32 cellular contexts compared by ENCODE assay signal in the genomic region with DNA sequence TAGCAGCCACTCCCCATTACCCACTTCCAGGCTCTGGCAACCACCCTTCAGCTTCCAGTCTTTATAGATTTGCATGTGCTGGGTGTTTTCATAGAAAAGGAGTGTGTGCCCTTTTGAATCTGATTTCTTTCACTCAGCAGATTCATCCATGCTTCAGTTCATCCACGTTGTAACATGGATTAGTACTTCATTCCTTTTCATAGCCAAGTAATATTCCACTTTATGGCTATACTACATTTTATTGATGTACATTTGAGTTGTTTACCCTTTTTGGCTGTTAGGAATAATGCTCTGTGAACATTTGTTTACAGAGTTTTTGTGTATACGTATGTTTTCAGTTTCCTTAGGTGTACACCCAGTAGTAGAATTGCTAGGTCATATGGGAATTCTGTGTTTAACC.
DNase-seq lines count a peak whose midpoint lies in the region; ATAC-seq, FAIRE-seq and TF ChIP-seq lines count a peak whose summit lies in the region.
"Had no signal": no experiment of that assay in that cellular context is flagged by ENCODE, and none has a peak within 500 bp of the region (broad histone marks: within the 10 kb centered on the region; RNA-seq: fewer than 3 reads in every experiment).

No MANE protein-coding gene starts in this region.

- intact Hi-C loops in K562 (cut with micrococcal nuclease): no loop called here

- TF ChIP-seq EP300 in K562 (IDR thresholded peaks at IDR 0.05; ENCODE audit: low read length): no peak

- H3K9me3 ChIP-seq in HEK293 (ENCODE audit: control insufficient read depth, insufficient read depth, low read depth, low read length) (no peaks in the 10 kb centered on the region), K562 (replicated peaks; ENCODE audit: control insufficient read depth, insufficient read depth, low read depth, low read length) (no peaks in the 10 kb centered on the region)
- H3K9me3 ChIP-seq: A549; BE2C; BLaER1; BLaER1 treated with 17β-estradiol and CSF1 and Interleukin-3, amounts not matched to agents 10 nM and 100 nM; Caco-2 had no signal

- TF ChIP-seq RAD21 in K562 (CRISPR knock-in tag; conservative IDR thresholded peaks at IDR 0.05 in 1 of 2, IDR thresholded peaks at IDR 0.05 in 1 of 2): no peak

- no peaks in the 10 kb centered on the region for H3K36me3 ChIP-seq in HEK293 (ENCODE audit: control insufficient read depth in 2 of 2, insufficient read depth in 1 of 2, low read length in 2 of 2)
- H3K36me3 ChIP-seq in K562 (ENCODE audit: control insufficient read depth, insufficient read depth, low read length): no peaks in the 10 kb centered on the region
- H3K36me3 ChIP-seq: BE2C; BLaER1; BLaER1 treated with 17β-estradiol and CSF1 and Interleukin-3, amounts not matched to agents 10 nM and 100 nM had no signal

- CTCF ChIA-PET in HEK293 (lab: Yijun Ruan, JAX) (interaction anchor here (0.7 to 2.0 kb wide), 3 partner anchors 9 to 139 kb away, joined by 4 to 7 read pairs (median 5); no protein-coding TSS in a partner anchor), K562 (lab: Yijun Ruan, JAX; ENCODE audit: low intra/inter-chr PET ratio) (no interaction called here)

- WGBS in K562 (ENCODE audit: insufficient coverage, low coverage, missing lambda C conversion rate): 0% methylated on average over 2 of the region's 2 CpGs

- H3K9ac ChIP-seq in K562 (ENCODE audit: insufficient read depth in 1 of 2, low read depth in 2 of 2, low read length in 2 of 2): no peak overlapping the region
- H3K9ac ChIP-seq: BLaER1; BLaER1 treated with 17β-estradiol and CSF1 and Interleukin-3, amounts not matched to agents 10 nM and 100 nM had no signal

- H3K27me3 ChIP-seq in K562 (ENCODE audit: control insufficient read depth in 2 of 2, insufficient read depth in 2 of 2, low read length in 2 of 2): peaks cover 30 to 59% of the 10 kb centered on the region in 2 experiments
- H3K27me3 ChIP-seq: BE2C; BLaER1; BLaER1 treated with 17β-estradiol and CSF1 and Interleukin-3, amounts not matched to agents 10 nM and 100 nM had no signal

- H3K27ac ChIP-seq in HEK293 (ENCODE audit: extremely low read depth, low read depth, low read length): no peak overlapping the region
- no peak overlapping the region for H3K27ac ChIP-seq in K562 (ENCODE audit: extremely low read depth, low read depth, low read length)
- H3K27ac ChIP-seq: 22Rv1; A549; BLaER1; BLaER1 treated with 17β-estradiol and CSF1 and Interleukin-3, amounts not matched to agents 10 nM and 100 nM; C4-2B had no signal

- H3K79me2 ChIP-seq in K562 (ENCODE audit: control insufficient read depth, insufficient read depth, low read length): no peaks in the 10 kb centered on the region

- H4K20me1 ChIP-seq in K562 (replicated peaks; ENCODE audit: control insufficient read depth, insufficient read depth, low read length): no peaks in the 10 kb centered on the region
- H4K20me1 ChIP-seq: BLaER1; BLaER1 treated with 17β-estradiol and CSF1 and Interleukin-3, amounts not matched to agents 10 nM and 100 nM had no signal

- TF ChIP-seq CTCF in D721Med (IDR thresholded peaks at IDR 0.05; ENCODE audit: insufficient read depth, missing control alignments) (no peak), HEK293 (tag by site-specific recombination; IDR thresholded peaks at IDR 0.05) (no peak), K562 (IDR thresholded peaks at IDR 0.05 in 2 of 3, conservative IDR thresholded peaks at IDR 0.05 in 1 of 3; ENCODE audit: insufficient read depth in 2 of 3, low read depth in 1 of 3, low read length in 3 of 3) (no peak)

- H3K4me2 ChIP-seq in K562 (ENCODE audit: insufficient read depth, low read length): no peak overlapping the region
- H3K4me2 ChIP-seq: A549; BLaER1; BLaER1 treated with 17β-estradiol and CSF1 and Interleukin-3, amounts not matched to agents 10 nM and 100 nM had no signal

- DNase-seq in D721Med (ENCODE audit: insufficient read length, low spot score) (no peak), K562 (ENCODE audit: extremely low read depth in 1 of 4, low spot score in 3 of 4) (no peak), MV-4-11 (lab: John Stamatoyannopoulos, UW) (no peak), RKO (ENCODE audit: low spot score) (no peak)
- DNase-seq: 8988T; ACHN; AML-193; BE2C; C1 segment of cervical spinal cord; Caco-2; Calu3; CD4-positive, alpha-beta memory T cell; CD4-positive, alpha-beta T cell; CD4-positive, CD25-positive, alpha-beta regulatory T cell; CD8-positive, alpha-beta memory T cell; CD8-positive, alpha-beta T cell; COR-L47; DMS 273 treated with DMSO at 0.1 percent for 48 hours; DMS153; DMS53; DMS79; DMS79 treated with DMSO at 0.1 percent for 48 hours; DND-41; EL had no signal

- no peak overlapping the region for H2AFZ ChIP-seq in K562 (ENCODE audit: low read depth, low read length)

- TF ChIP-seq POLR2A in K562 (conservative IDR thresholded peaks at IDR 0.05): no peak

- H3K4me1 ChIP-seq in HEK293 (ENCODE audit: control insufficient read depth, insufficient read depth, low read length) (no peaks in the 10 kb centered on the region), K562 (replicated peaks in 1 of 2; ENCODE audit: control insufficient read depth in 2 of 2, insufficient read depth in 2 of 2, low read length in 2 of 2) (no peaks in the 10 kb centered on the region)
- H3K4me1 ChIP-seq: A549, BE2C, Caco-2 had no signal

- ATAC-seq in K562: no peak
- no peak for ATAC-seq in GM21786 (IDR thresholded peaks at IDR 0.05; ENCODE audit: unreplicated experiment)
- ATAC-seq: A549; CD8-positive, alpha-beta T cell had no signal

- POLR2A ChIA-PET in HEK293 (lab: Yijun Ruan, JAX) (no interaction called here), K562 (lab: Yijun Ruan, JAX) (no interaction called here)

- no TSS peak for BruUV-seq in K562 (replicated peaks; lab: Mats Ljungman, UMichigan)

- in situ Hi-C loops in K562 (cut with MboI): no loop called here

- H3K4me3 ChIP-seq in HEK293 (ENCODE audit: low read depth, low read length) (no peak overlapping the region), K562 (no peak overlapping the region)
- H3K4me3 ChIP-seq: A549; BLaER1; BLaER1 treated with 17β-estradiol and CSF1 and Interleukin-3, amounts not matched to agents 10 nM and 100 nM had no signal

- FAIRE-seq in D721Med (lab: Jason Lieb, UNC) (peak; percentile 25), K562 (lab: Jason Lieb, UNC) (no peak)
- FAIRE-seq: A204.1, A549 had no signal

- H3K9me1 ChIP-seq in K562 (ENCODE audit: control insufficient read depth, insufficient read depth, low read length): no peaks in the 10 kb centered on the region

TF ChIP-seq in HEK293, 187 proteins besides CTCF, POLR2A, EP300 and RAD21:
- TF ChIP-seq ZNF510 (tag by site-specific recombination; IDR thresholded peaks at IDR 0.05; ENCODE audit: insufficient replicate concordance) (no peak), ZNF146 (tag by site-specific recombination; IDR thresholded peaks at IDR 0.05) (peak; percentile 50; the same call in 1 of the 2 replicates), ZBTB21 (tag by site-specific recombination; IDR thresholded peaks at IDR 0.05) (no peak)

TF ChIP-seq in K562, 482 proteins besides CTCF, POLR2A, EP300 and RAD21:
- no peak for TF ChIP-seq ZKSCAN8 (CRISPR knock-in tag; IDR thresholded peaks at IDR 0.05)
- TF ChIP-seq MEF2A (IDR thresholded peaks at IDR 0.05; ENCODE audit: control insufficient read depth, low read depth, low read length): no peak
- TF ChIP-seq ZNF146 (CRISPR knock-in tag; IDR thresholded peaks at IDR 0.05; ENCODE audit: unreplicated experiment): peak; percentile 58
